ENCODE assay signal across 10 cellular contexts in genomic region chr4:7630559-7631287, GRCh38.
DNase-seq lines count a peak whose midpoint lies in the region; ATAC-seq, FAIRE-seq and TF ChIP-seq lines count a peak whose summit lies in the region.
"Had no signal": no experiment of that assay in that cellular context is flagged by ENCODE, and none has a peak within 500 bp of the region (broad histone marks: within the 10 kb centered on the region; RNA-seq: fewer than 3 reads in every experiment).

No MANE protein-coding gene starts in this region.

- no peaks in the 10 kb centered on the region for H3K36me3 ChIP-seq in BJ (ENCODE audit: control insufficient read depth, insufficient read depth, low read length)

- DNase-seq in BJ (ENCODE audit: low read depth) (peak; percentile 47), NCI-H2171 treated with DMSO at 0.1 percent for 48 hours (lab: John Stamatoyannopoulos, UW) (peak; percentile 28), epithelial cell of proximal tubule (ENCODE audit: low read depth) (peak; percentile 12), nephron progenitor cell (no peak), KG1 (lab: John Stamatoyannopoulos, UW) (no peak), GM12891 (ENCODE audit: insufficient read length, low spot score) (no peak)
- DNase-seq in activated T-helper 1 cell treated with anti-CD3 and anti-CD28 coated beads, Interleukin-12 subunit alpha, Interleukin-12 subunit beta, Interleukin-2, Interleukin-4 antibody, amounts not matched to agents 30 ng/mL and 10 ng/mL and 1 ng/mL, durations not matched to agents 14 hours and 24 hours and 36 hours (ENCODE audit: low spot score), result no peak
- DNase-seq: activated naive CD4-positive, alpha-beta T cell treated with anti-CD3 and anti-CD28 coated beads, Interleukin-2, amount 10 ng/mL, durations not matched to agents 7 days and 5 days had no signal

- TF ChIP-seq POLR2A in GM12891 (IDR thresholded peaks at IDR 0.05; ENCODE audit: low read depth, low read length), result no peak

- intact Hi-C loops in activated T-helper 1 cell treated with anti-CD3 and anti-CD28 coated beads, Interleukin-12 subunit alpha, Interleukin-12 subunit beta, Interleukin-2, Interleukin-4 antibody, amounts not matched to agents 30 ng/mL and 10 ng/mL and 1 ng/mL, durations not matched to agents 14 hours and 24 hours and 36 hours (cut with micrococcal nuclease), result no loop called here

- H3K4me3 ChIP-seq in BJ (ENCODE audit: low read depth, low read length) (no peak overlapping the region), epithelial cell of proximal tubule (ENCODE audit: low read depth, low read length) (no peak overlapping the region)
- H3K4me3 ChIP-seq: K562 had no signal

- FAIRE-seq in GM12891 (lab: Jason Lieb, UNC), result no peak
- FAIRE-seq: K562 had no signal

- POLR2A ChIA-PET in BJ (lab: Charles Lee), result interaction anchor here (0.7 kb wide), 1 partner anchor 12 kb away, joined by 11 read pairs; no protein-coding TSS in a partner anchor

- peak overlapping the region; percentile 14 for H3K27ac Mint-ChIP-seq in nephron progenitor cell
- H3K27ac Mint-ChIP-seq in activated T-helper 1 cell treated with anti-CD3 and anti-CD28 coated beads, Interleukin-12 subunit alpha, Interleukin-12 subunit beta, Interleukin-2, Interleukin-4 antibody, amounts not matched to agents 30 ng/mL and 10 ng/mL and 1 ng/mL, durations not matched to agents 14 hours and 24 hours and 36 hours, result no peak overlapping the region
- H3K27ac Mint-ChIP-seq: activated naive CD4-positive, alpha-beta T cell treated with anti-CD3 and anti-CD28 coated beads, Interleukin-2, amount 10 ng/mL, durations not matched to agents 7 days and 5 days had no signal

- CTCF ChIA-PET in BJ (lab: Yijun Ruan, JAX), result interaction anchor here (1.0 to 1.2 kb wide), 2 partner anchors 8 to 34 kb away, joined by 3 read pairs; no protein-coding TSS in a partner anchor

- H3K9me3 Mint-ChIP-seq in nephron progenitor cell, result peaks cover 21% of the 10 kb centered on the region
- H3K9me3 Mint-ChIP-seq in activated T-helper 1 cell treated with anti-CD3 and anti-CD28 coated beads, Interleukin-12 subunit alpha, Interleukin-12 subunit beta, Interleukin-2, Interleukin-4 antibody, amounts not matched to agents 30 ng/mL and 10 ng/mL and 1 ng/mL, durations not matched to agents 14 hours and 24 hours and 36 hours, result no peaks in the 10 kb centered on the region
- H3K9me3 Mint-ChIP-seq: activated naive CD4-positive, alpha-beta T cell treated with anti-CD3 and anti-CD28 coated beads, Interleukin-2, amount 10 ng/mL, durations not matched to agents 7 days and 5 days had no signal

- peaks cover 14% of the 10 kb centered on the region for H3K27me3 Mint-ChIP-seq in nephron progenitor cell (ENCODE audit: low read depth, poor library complexity)
- H3K27me3 Mint-ChIP-seq in activated T-helper 1 cell treated with anti-CD3 and anti-CD28 coated beads, Interleukin-12 subunit alpha, Interleukin-12 subunit beta, Interleukin-2, Interleukin-4 antibody, amounts not matched to agents 30 ng/mL and 10 ng/mL and 1 ng/mL, durations not matched to agents 14 hours and 24 hours and 36 hours (ENCODE audit: insufficient read depth), result peaks cover 3% of the 10 kb centered on the region

- TF ChIP-seq CTCF in BJ (IDR thresholded peaks at IDR 0.05; ENCODE audit: insufficient read depth, low read depth, low read length) (no peak), epithelial cell of proximal tubule (conservative IDR thresholded peaks at IDR 0.05; ENCODE audit: low read depth, low read length) (no peak), nephron progenitor cell (IDR thresholded peaks at IDR 0.05) (no peak)

- H3K4me3 Mint-ChIP-seq in nephron progenitor cell, result no peak overlapping the region
- H3K4me3 Mint-ChIP-seq in activated T-helper 1 cell treated with anti-CD3 and anti-CD28 coated beads, Interleukin-12 subunit alpha, Interleukin-12 subunit beta, Interleukin-2, Interleukin-4 antibody, amounts not matched to agents 30 ng/mL and 10 ng/mL and 1 ng/mL, durations not matched to agents 14 hours and 24 hours and 36 hours, result no peak overlapping the region
- H3K4me3 Mint-ChIP-seq: activated naive CD4-positive, alpha-beta T cell treated with anti-CD3 and anti-CD28 coated beads, Interleukin-2, amount 10 ng/mL, durations not matched to agents 7 days and 5 days had no signal

- H3K4me1 Mint-ChIP-seq in nephron progenitor cell, result peaks cover 44% of the 10 kb centered on the region
- H3K4me1 Mint-ChIP-seq in activated T-helper 1 cell treated with anti-CD3 and anti-CD28 coated beads, Interleukin-12 subunit alpha, Interleukin-12 subunit beta, Interleukin-2, Interleukin-4 antibody, amounts not matched to agents 30 ng/mL and 10 ng/mL and 1 ng/mL, durations not matched to agents 14 hours and 24 hours and 36 hours (ENCODE audit: low read depth), result no peaks in the 10 kb centered on the region
- H3K4me1 Mint-ChIP-seq: activated naive CD4-positive, alpha-beta T cell treated with anti-CD3 and anti-CD28 coated beads, Interleukin-2, amount 10 ng/mL, durations not matched to agents 7 days and 5 days had no signal

- H3K36me3 Mint-ChIP-seq in nephron progenitor cell (ENCODE audit: low read depth), result peaks cover 4% of the 10 kb centered on the region
- no peaks in the 10 kb centered on the region for H3K36me3 Mint-ChIP-seq in activated T-helper 1 cell treated with anti-CD3 and anti-CD28 coated beads, Interleukin-12 subunit alpha, Interleukin-12 subunit beta, Interleukin-2, Interleukin-4 antibody, amounts not matched to agents 30 ng/mL and 10 ng/mL and 1 ng/mL, durations not matched to agents 14 hours and 24 hours and 36 hours (ENCODE audit: low read depth)
- H3K36me3 Mint-ChIP-seq: activated naive CD4-positive, alpha-beta T cell treated with anti-CD3 and anti-CD28 coated beads, Interleukin-2, amount 10 ng/mL, durations not matched to agents 7 days and 5 days had no signal

- ATAC-seq in HG02973 (IDR thresholded peaks at IDR 0.05; ENCODE audit: unreplicated experiment), result no peak
- ATAC-seq: K562 had no signal

- H3K27me3 ChIP-seq in BJ (ENCODE audit: control insufficient read depth, insufficient read depth, low read length), result no peaks in the 10 kb centered on the region; the same call in 1 of the 2 replicates

TF ChIP-seq in GM12891, 5 proteins besides CTCF, POLR2A, EP300 and RAD21:
- no peak for TF ChIP-seq POLR2AphosphoS5 (IDR thresholded peaks at IDR 0.05; ENCODE audit: low read depth, low read length)
- TF ChIP-seq PAX5 (IDR thresholded peaks at IDR 0.05; ENCODE audit: insufficient read depth, low read length, severe bottlenecking), result no peak

Comparison
In these comparisons a context has a peak if more than half of its experiments do, and no peak if none do; other contexts are left out.
1. DNase-seq: peak in BJ (single experiment), NCI-H2171 treated with DMSO at 0.1 percent for 48 hours (single experiment) and epithelial cell of proximal tubule (single experiment); none in nephron progenitor cell (single experiment), KG1 (single experiment), activated T-helper 1 cell treated with anti-CD3 and anti-CD28 coated beads, Interleukin-12 subunit alpha, Interleukin-12 subunit beta, Interleukin-2, Interleukin-4 antibody, amounts not matched to agents 30 ng/mL and 10 ng/mL and 1 ng/mL, durations not matched to agents 14 hours and 24 hours and 36 hours (single experiment) and GM12891 (single experiment).